ENCODE assay signal across 8 cellular contexts in genomic region chr12:113359133-113359938, GRCh38.
DNase-seq lines count a peak whose midpoint lies in the region; ATAC-seq lines count a peak whose summit lies in the region.

No MANE protein-coding gene starts in this region.

- DNase-seq in CD1c-positive myeloid dendritic cell (ENCODE audit: extremely low spot score) (peak; percentile 79), adipocyte (ENCODE audit: low read depth) (peak; percentile 26), hippocampal formation (lab: John Stamatoyannopoulos, UW) (peak; percentile 54 to 76), retina (peak; percentile 56), NCI-H526 (lab: John Stamatoyannopoulos, UW) (no peak)

- no peaks in the 10 kb centered on the region for H3K9me3 ChIP-seq in adipocyte (ENCODE audit: control insufficient read depth, low read length)

- H3K27me3 ChIP-seq in adipocyte (replicated peaks; ENCODE audit: control insufficient read depth, insufficient read depth, low read length): no peaks in the 10 kb centered on the region

- peaks cover 24% of the 10 kb centered on the region for H3K4me1 ChIP-seq in adipocyte (ENCODE audit: control insufficient read depth, insufficient read depth, low read length)

- no peaks in the 10 kb centered on the region for H3K36me3 ChIP-seq in adipocyte (ENCODE audit: control insufficient read depth, insufficient read depth, low read length, severe bottlenecking)

- H3K4me3 ChIP-seq in adipocyte (ENCODE audit: low read length): peak overlapping the region; percentile 92

- peak overlapping the region; percentile 89 for H3K9ac ChIP-seq in adipocyte (ENCODE audit: low read length)

- ATAC-seq in HG03159 (IDR thresholded peaks at IDR 0.05; ENCODE audit: unreplicated experiment): peak; percentile 3
- ATAC-seq in HG03108 (IDR thresholded peaks at IDR 0.05; ENCODE audit: unreplicated experiment): no peak
- ATAC-seq in GM21717 (IDR thresholded peaks at IDR 0.05; ENCODE audit: unreplicated experiment): no peak

Comparison
In these comparisons a context has a peak if more than half of its experiments do, and no peak if none do; other contexts are left out.
1. DNase-seq: peak in CD1c-positive myeloid dendritic cell (single experiment), adipocyte (single experiment), hippocampal formation (2 of 2) and retina (single experiment); none in NCI-H526 (0 of 2).